In genomic region chr14:103121846-103122577, GRCh38 we compare ENCODE assay signal across 9 cellular contexts.
DNase-seq lines count a peak whose midpoint lies in the region; ATAC-seq and TF ChIP-seq lines count a peak whose summit lies in the region.
"Had no signal": no experiment of that assay in that cellular context is flagged by ENCODE, and none has a peak within 500 bp of the region (broad histone marks: within the 10 kb centered on the region; RNA-seq: fewer than 3 reads in every experiment).

No MANE protein-coding gene starts in this region.

- no peak overlapping the region for H3K27ac ChIP-seq in iPS-18a (ENCODE audit: low read length)

- peaks cover 6% of the 10 kb centered on the region for H3K4me1 Mint-ChIP-seq in stimulated activated effector memory CD8-positive, alpha-beta T cell treated with anti-CD3 and anti-CD28 coated beads, Interleukin-12 subunit alpha, Interleukin-12 subunit beta, amount 100 ng/mL, for 72 hours

- H3K9ac ChIP-seq in adipocyte (ENCODE audit: low read length) (peak overlapping the region; percentile 78), iPS-18a (ENCODE audit: low read length) (peak overlapping the region; percentile 16)

- TF ChIP-seq CTCF in GM12865 (IDR thresholded peaks at IDR 0.05; ENCODE audit: insufficient read depth, low read depth, low read length, missing control alignments): no peak

- no peaks in the 10 kb centered on the region for H3K9me3 Mint-ChIP-seq in stimulated activated effector memory CD8-positive, alpha-beta T cell treated with anti-CD3 and anti-CD28 coated beads, Interleukin-12 subunit alpha, Interleukin-12 subunit beta, amount 100 ng/mL, for 72 hours
- H3K9me3 Mint-ChIP-seq: neural crest cell had no signal

- H3K4me1 ChIP-seq in adipocyte (ENCODE audit: control insufficient read depth, insufficient read depth, low read length) (peaks cover 64% of the 10 kb centered on the region), iPS-18a (ENCODE audit: control insufficient read depth, low read depth, low read length) (peaks cover 12% of the 10 kb centered on the region)

- H3K4me3 ChIP-seq in GM12865 (ENCODE audit: low read depth, low read length) (peak overlapping the region; percentile 66), adipocyte (ENCODE audit: low read length) (peak overlapping the region; percentile 58), iPS-18a (ENCODE audit: low read length) (peak overlapping the region; percentile 49)

- no peaks in the 10 kb centered on the region for H3K36me3 ChIP-seq in adipocyte (ENCODE audit: control insufficient read depth, insufficient read depth, low read length, severe bottlenecking)
- H3K36me3 ChIP-seq in iPS-18a (ENCODE audit: control insufficient read depth, low read depth, low read length): no peaks in the 10 kb centered on the region

- H3K36me3 Mint-ChIP-seq in stimulated activated effector memory CD8-positive, alpha-beta T cell treated with anti-CD3 and anti-CD28 coated beads, Interleukin-12 subunit alpha, Interleukin-12 subunit beta, amount 100 ng/mL, for 72 hours: no peaks in the 10 kb centered on the region

- H3K27me3 ChIP-seq in adipocyte (replicated peaks; ENCODE audit: control insufficient read depth, insufficient read depth, low read length): no peaks in the 10 kb centered on the region
- peaks cover 36% of the 10 kb centered on the region for H3K27me3 ChIP-seq in iPS-18a (ENCODE audit: control insufficient read depth, insufficient read depth, low read length)

- ATAC-seq in stimulated activated effector memory CD8-positive, alpha-beta T cell treated with anti-CD3 and anti-CD28 coated beads, Interleukin-12 subunit alpha, Interleukin-12 subunit beta, amount 100 ng/mL, for 72 hours: no peak
- no peak for ATAC-seq in GM21619 (IDR thresholded peaks at IDR 0.05; ENCODE audit: unreplicated experiment)
- ATAC-seq in GM21526 (IDR thresholded peaks at IDR 0.05; ENCODE audit: low FRiP score, unreplicated experiment): no peak
- no peak for ATAC-seq in GM21529 (IDR thresholded peaks at IDR 0.05; ENCODE audit: unreplicated experiment)

- DNase-seq in GM12865 (ENCODE audit: low read depth): peak; percentile 54
- peak; percentile 98 for DNase-seq in NCI-H2107 treated with DMSO at 0.1 percent for 48 hours (lab: John Stamatoyannopoulos, UW; ENCODE audit: unreplicated experiment)
- DNase-seq in adipocyte (ENCODE audit: low read depth): peak; percentile 58
- no peak for DNase-seq in stimulated activated effector memory CD8-positive, alpha-beta T cell treated with anti-CD3 and anti-CD28 coated beads, Interleukin-12 subunit alpha, Interleukin-12 subunit beta, amount 100 ng/mL, for 72 hours (ENCODE audit: low spot score in 2 of 2)

- H3K4me3 Mint-ChIP-seq in stimulated activated effector memory CD8-positive, alpha-beta T cell treated with anti-CD3 and anti-CD28 coated beads, Interleukin-12 subunit alpha, Interleukin-12 subunit beta, amount 100 ng/mL, for 72 hours: peak overlapping the region; percentile 51
- H3K4me3 Mint-ChIP-seq: neural crest cell had no signal

- H3K27ac Mint-ChIP-seq in stimulated activated effector memory CD8-positive, alpha-beta T cell treated with anti-CD3 and anti-CD28 coated beads, Interleukin-12 subunit alpha, Interleukin-12 subunit beta, amount 100 ng/mL, for 72 hours: no peak overlapping the region

- H3K9me3 ChIP-seq in adipocyte (ENCODE audit: control insufficient read depth, low read length): no peaks in the 10 kb centered on the region
- H3K9me3 ChIP-seq in iPS-18a (ENCODE audit: control insufficient read depth, low read depth, low read length): no peaks in the 10 kb centered on the region

Comparison
In these comparisons a context has a peak if more than half of its experiments do, and no peak if none do; other contexts are left out.
1. DNase-seq: peak in GM12865 (single experiment), NCI-H2107 treated with DMSO at 0.1 percent for 48 hours (single experiment) and adipocyte (single experiment); none in stimulated activated effector memory CD8-positive, alpha-beta T cell treated with anti-CD3 and anti-CD28 coated beads, Interleukin-12 subunit alpha, Interleukin-12 subunit beta, amount 100 ng/mL, for 72 hours (0 of 2).
2. Peak in every context shown above with its lines, with median percentiles within 50 percentile points of each other: H3K4me3 ChIP-seq.